ENCODE assay signal across 8 cellular contexts in the genomic region with DNA sequence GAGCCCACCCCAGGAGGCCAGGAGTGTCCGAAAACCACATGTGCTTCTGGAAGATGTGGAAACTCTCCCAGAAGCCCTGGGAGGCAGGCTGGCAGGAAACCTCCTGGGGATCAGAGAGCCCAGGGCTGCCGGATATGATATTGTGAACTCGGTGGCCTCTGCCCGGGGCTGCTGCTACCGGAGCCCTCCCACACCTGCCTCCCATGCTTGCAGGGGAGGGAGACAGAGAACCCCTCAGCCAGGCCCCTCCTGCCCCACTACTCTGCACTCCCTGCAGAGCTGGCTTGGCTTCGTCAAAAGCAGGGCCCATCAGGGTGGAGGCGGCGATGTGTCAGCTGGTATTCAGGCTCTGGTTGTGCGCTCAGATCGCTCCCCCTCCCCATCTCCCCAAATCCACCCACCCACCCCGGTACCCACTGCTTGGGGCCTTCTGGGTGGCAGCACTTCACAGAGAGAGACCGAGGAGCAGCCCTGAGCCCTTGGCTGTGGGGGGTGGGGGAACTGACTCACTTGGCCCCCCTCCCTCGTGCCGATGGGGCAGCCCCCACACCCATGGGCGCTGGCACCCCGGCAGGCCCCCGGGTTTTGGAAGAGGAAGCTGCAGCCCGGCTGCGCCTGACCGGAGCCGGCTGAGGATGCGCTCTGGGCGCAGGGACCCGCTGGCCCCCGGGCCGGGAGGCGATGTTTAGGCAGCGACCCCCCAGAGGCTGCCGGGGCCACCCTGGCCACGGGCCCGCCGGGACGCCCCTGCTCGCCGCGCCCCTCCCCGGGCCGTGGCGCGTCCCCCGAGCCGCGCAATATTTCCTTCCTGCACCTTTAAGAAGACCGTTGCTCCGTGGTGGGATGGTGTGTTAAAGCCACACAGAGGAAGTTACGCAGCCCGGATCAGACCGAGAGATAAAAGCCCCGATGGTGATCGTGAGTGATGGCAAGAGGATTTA. TPM values are rescaled to one million over a fixed set of nuclear protein-coding genes. Genes with fewer than 3 reads are reported as not detected.
DNase-seq lines count a peak whose midpoint lies in the region; ATAC-seq and TF ChIP-seq lines count a peak whose summit lies in the region.

No MANE protein-coding gene starts in this region.

- no peak for TF ChIP-seq CTCF in epithelial cell of proximal tubule (conservative IDR thresholded peaks at IDR 0.05; ENCODE audit: low read depth, low read length)
- TF ChIP-seq CTCF in tibial artery (IDR thresholded peaks at IDR 0.05): no peak

- peak overlapping the region; percentile 94 for H3K4me2 ChIP-seq in neuronal stem cell (ENCODE audit: insufficient read depth, low read length, poor library complexity, severe bottlenecking)

- H3K27ac ChIP-seq in neuronal stem cell (replicated peaks; ENCODE audit: low read length) (no peak overlapping the region), tibial artery (no peak overlapping the region)

- peaks cover 2 to 21% of the 10 kb centered on the region in 2 donors for H3K4me1 ChIP-seq in neuronal stem cell (ENCODE audit: control insufficient read depth in 2 of 2, insufficient read depth in 1 of 2, low read depth in 1 of 2, low read length in 2 of 2)
- H3K4me1 ChIP-seq in tibial artery: peaks cover 0 to 50% (median 38%) of the 10 kb centered on the region in 4 donors

- no peak overlapping the region for H4K91ac ChIP-seq in neuronal stem cell (ENCODE audit: low read depth, low read length, poor library complexity)

- peak overlapping the region; percentile 34 for H2BK15ac ChIP-seq in neuronal stem cell (ENCODE audit: low read length)

- H3K18ac ChIP-seq in neuronal stem cell (ENCODE audit: low read length): peak overlapping the region; percentile 77

- peaks cover 10 to 94% (median 56%) of the 10 kb centered on the region in 3 experiments for H3K27me3 ChIP-seq in neuronal stem cell (ENCODE audit: control insufficient read depth in 3 of 3, insufficient read depth in 3 of 3, low read depth in 1 of 3, low read length in 3 of 3)
- H3K27me3 ChIP-seq in tibial artery: peaks cover 4 to 87% of the 10 kb centered on the region in 2 donors

- H2AK5ac ChIP-seq in neuronal stem cell (ENCODE audit: low read depth, low read length): peak overlapping the region; percentile 37

- H2AFZ ChIP-seq in neuronal stem cell (ENCODE audit: low read length): peak overlapping the region; percentile 93

- H3K79me1 ChIP-seq in neuronal stem cell (ENCODE audit: low read depth, low read length): no peaks in the 10 kb centered on the region

- no peak for ATAC-seq in GM19397 (IDR thresholded peaks at IDR 0.05; ENCODE audit: unreplicated experiment)

- no peak overlapping the region for H2BK120ac ChIP-seq in neuronal stem cell (ENCODE audit: low read depth, low read length)

- no peak overlapping the region for H4K8ac ChIP-seq in neuronal stem cell (ENCODE audit: low read depth, low read length)

- H3K23ac ChIP-seq in neuronal stem cell (ENCODE audit: low read depth, low read length, poor library complexity): peak overlapping the region; percentile 53

- no CpG with 5 or more reads among the region's 50 CpGs for WGBS in neuronal stem cell (ENCODE audit: extremely low coverage in 2 of 2, insufficient read length in 2 of 2, insufficient replicate concordance in 1 of 2), 2 donors

- H3K9ac ChIP-seq in neuronal stem cell (ENCODE audit: low read depth, low read length, poor library complexity): peak overlapping the region; percentile 10

- H3K14ac ChIP-seq in neuronal stem cell (ENCODE audit: low read length): peak overlapping the region; percentile 5

- peak; percentile 21 for DNase-seq in GM04504 (ENCODE audit: low read depth)
- DNase-seq in NCI-H82 treated with DMSO at 0.1 percent for 48 hours (lab: John Stamatoyannopoulos, UW; ENCODE audit: unreplicated experiment): peak; percentile 84
- peak; percentile 42 to 45 for DNase-seq in activated CD8-positive, alpha-beta memory T cell treated with anti-CD3 and anti-CD28 coated beads for 4 hours (ENCODE audit: low read depth in 2 of 2)
- no peak for DNase-seq in epithelial cell of proximal tubule (ENCODE audit: low read depth)
- DNase-seq in neuronal stem cell (ENCODE audit: low spot score): peak; percentile 35
- DNase-seq in tibial artery: peak in 1 of 2 donors; percentile 41
- DNase-seq in cerebellum (ENCODE audit: low spot score): no peak

- H2BK12ac ChIP-seq in neuronal stem cell (ENCODE audit: low read length): no peak overlapping the region

- no peaks in the 10 kb centered on the region for H3K9me3 ChIP-seq in neuronal stem cell (replicated peaks in 1 of 2; ENCODE audit: control insufficient read depth in 2 of 2, insufficient read depth in 1 of 2, low read depth in 1 of 2, low read length in 2 of 2)
- H3K9me3 ChIP-seq in tibial artery: no peaks in the 10 kb centered on the region

- intact Hi-C loops in tibial artery (cut with DNase I; ENCODE audit: low total_unique reads): no loop called here

- H2BK5ac ChIP-seq in neuronal stem cell (ENCODE audit: low read length): peak overlapping the region; percentile 19

- H3K4me3 ChIP-seq in epithelial cell of proximal tubule (ENCODE audit: low read depth, low read length): peak overlapping the region; percentile 48
- H3K4me3 ChIP-seq in neuronal stem cell (ENCODE audit: low read length in 2 of 2): peak overlapping the region; percentile 40 to 72
- peak overlapping the region; percentile 62 to 77 for H3K4me3 ChIP-seq in tibial artery

- H3K36me3 ChIP-seq in neuronal stem cell (replicated peaks in 1 of 2; ENCODE audit: control insufficient read depth in 2 of 2, insufficient read depth in 2 of 2, low read length in 2 of 2) (no peaks in the 10 kb centered on the region), tibial artery (no peaks in the 10 kb centered on the region)

- H3K4ac ChIP-seq in neuronal stem cell (ENCODE audit: low read length): no peak overlapping the region

RNA-seq across cellular contexts. Expression of a gene that starts 0.8 kb away (rescaled TPM):
- total RNA-seq in epithelial cell of proximal tubule (0.07 TPM in 1 of 2 replicates, not detected in the other), cerebellum (25.0 TPM)
- 1.6 TPM for polyA plus RNA-seq in neuronal stem cell (2013, experiment 1 of 2)
- polyA plus RNA-seq in neuronal stem cell (2013, experiment 2 of 2): 2.1 TPM

Comparison
In these comparisons a context has a peak if more than half of its experiments do, and no peak if none do; other contexts are left out.
1. DNase-seq: peak in GM04504 (single experiment), NCI-H82 treated with DMSO at 0.1 percent for 48 hours (single experiment), activated CD8-positive, alpha-beta memory T cell treated with anti-CD3 and anti-CD28 coated beads for 4 hours (2 of 2) and neuronal stem cell (single experiment); none in epithelial cell of proximal tubule (single experiment) and cerebellum (single experiment).
2. RNA of a gene that starts 0.8 kb away (total RNA-seq): 25.0 TPM in cerebellum (single experiment); 0.07 TPM in epithelial cell of proximal tubule; every median in the first group is over 10 times any median in the second.
3. Peak in every context shown above with its lines, with median percentiles within 50 percentile points of each other: H3K4me3 ChIP-seq.